1 cellular context compared by ENCODE assay signal in the genomic region with DNA sequence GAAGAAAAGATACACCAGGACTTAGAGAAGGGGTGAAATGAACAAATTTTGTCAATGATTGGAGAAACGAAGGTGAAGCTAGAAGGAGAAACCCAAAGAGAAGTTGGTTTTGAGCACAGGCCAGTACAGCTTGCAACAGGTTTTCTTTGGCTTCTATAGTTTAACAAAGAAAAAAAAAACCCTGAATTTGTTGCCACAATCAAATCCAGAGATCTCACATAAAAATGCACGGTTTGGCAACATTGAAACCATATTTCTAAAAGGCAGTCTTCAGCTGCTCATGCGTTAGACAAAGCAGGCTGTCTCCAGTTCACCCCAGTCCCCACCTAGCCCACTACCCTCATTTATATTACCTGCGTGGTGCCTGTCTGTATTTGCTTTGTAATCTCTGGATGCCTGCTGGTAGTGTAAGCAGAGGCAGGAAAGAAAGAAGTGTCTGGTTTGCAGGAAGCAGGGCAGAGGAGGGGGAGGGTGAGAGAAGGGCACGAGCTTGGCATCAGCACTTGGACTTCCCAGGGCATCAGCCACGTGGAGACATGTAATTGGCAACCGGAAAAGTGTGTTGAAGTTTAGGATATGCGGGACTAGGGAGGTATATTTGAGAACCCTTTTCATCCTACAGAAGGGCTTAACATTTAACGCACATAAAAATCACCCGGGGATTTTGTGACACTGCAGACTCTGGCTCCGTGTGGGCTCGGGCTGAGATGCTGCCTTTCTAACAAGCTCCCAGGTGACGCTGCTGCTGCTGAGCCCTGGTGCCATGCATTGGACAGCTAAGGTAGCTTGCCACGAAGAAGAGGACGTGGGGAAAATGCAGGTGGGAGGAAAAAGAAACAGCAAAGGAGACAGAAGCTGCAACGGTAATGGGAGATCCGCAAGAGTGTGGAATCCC.
TF ChIP-seq lines count a peak whose summit lies in the region.

No MANE protein-coding gene starts in this region.

TF ChIP-seq in HepG2, 621 proteins besides CTCF, POLR2A, EP300 and RAD21:
- TF ChIP-seq AGO2 (optimal IDR thresholded peaks at IDR 0.05; ENCODE audit: low read depth, low read length) (peak; percentile 57), HHEX (CRISPR knock-in tag; IDR thresholded peaks at IDR 0.05) (no peak), ZNF326 (CRISPR knock-in tag; IDR thresholded peaks at IDR 0.05; ENCODE audit: borderline replicate concordance) (peak; percentile 14; the same call in 1 of the 2 replicates), POLR2G (IDR thresholded peaks at IDR 0.05; ENCODE audit: low read depth, low read length) (peak; percentile 56; the same call in 1 of the 2 replicates), ZNF501 (CRISPR knock-in tag; IDR thresholded peaks at IDR 0.05) (0 out of 2 replicates have a peak, but pooled peaks have one; percentile 20)
- TF ChIP-seq, protein P1, sequence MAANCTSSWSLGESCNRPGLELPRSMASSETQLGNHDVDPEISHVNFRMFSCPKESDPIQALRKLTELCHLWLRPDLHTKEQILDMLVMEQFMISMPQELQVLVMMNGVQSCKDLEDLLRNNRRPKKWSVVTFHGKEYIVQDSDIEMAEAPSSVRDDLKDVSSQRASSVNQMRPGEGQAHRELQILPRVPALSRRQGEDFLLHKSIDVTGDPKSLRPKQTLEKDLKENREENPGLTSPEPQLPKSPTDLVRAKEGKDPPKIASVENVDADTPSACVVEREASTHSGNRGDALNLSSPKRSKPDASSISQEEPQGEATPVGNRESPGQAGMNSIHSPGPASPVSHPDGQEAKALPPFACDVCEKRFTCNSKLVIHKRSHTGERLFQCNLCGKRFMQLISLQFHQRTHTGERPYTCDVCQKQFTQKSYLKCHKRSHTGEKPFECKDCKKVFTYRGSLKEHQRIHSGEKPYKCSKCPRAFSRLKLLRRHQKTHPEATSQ (CRISPR knock-in tag; IDR thresholded peaks at IDR 0.05; ENCODE audit: borderline replicate concordance) = no peak
